ENCODE assay signal across 1 cellular context in genomic region chr11:99739464-99740089, GRCh38.
TF ChIP-seq lines count a peak whose summit lies in the region.

No MANE protein-coding gene starts in this region.

TF ChIP-seq in HCT116, 20 proteins besides CTCF, POLR2A, EP300 and RAD21 (continued from another document):
- TF ChIP-seq REST (IDR thresholded peaks at IDR 0.05; ENCODE audit: low read depth) = no peak
- TF ChIP-seq SIN3A (IDR thresholded peaks at IDR 0.05; ENCODE audit: low read depth) = no peak
- TF ChIP-seq ZNF274 (IDR thresholded peaks at IDR 0.05; ENCODE audit: low read depth, low read length) = no peak
- no peak for TF ChIP-seq SP1 (IDR thresholded peaks at IDR 0.05; ENCODE audit: low read depth)
- no peak for TF ChIP-seq CBX3 (IDR thresholded peaks at IDR 0.05; ENCODE audit: low read depth)
- TF ChIP-seq ZFX (IDR thresholded peaks at IDR 0.05) = no peak
- no peak for TF ChIP-seq EZH2phosphoT487 (IDR thresholded peaks at IDR 0.05; ENCODE audit: borderline replicate concordance)
- TF ChIP-seq EGR1 (IDR thresholded peaks at IDR 0.05; ENCODE audit: low read depth) = no peak
